In the genomic region with DNA sequence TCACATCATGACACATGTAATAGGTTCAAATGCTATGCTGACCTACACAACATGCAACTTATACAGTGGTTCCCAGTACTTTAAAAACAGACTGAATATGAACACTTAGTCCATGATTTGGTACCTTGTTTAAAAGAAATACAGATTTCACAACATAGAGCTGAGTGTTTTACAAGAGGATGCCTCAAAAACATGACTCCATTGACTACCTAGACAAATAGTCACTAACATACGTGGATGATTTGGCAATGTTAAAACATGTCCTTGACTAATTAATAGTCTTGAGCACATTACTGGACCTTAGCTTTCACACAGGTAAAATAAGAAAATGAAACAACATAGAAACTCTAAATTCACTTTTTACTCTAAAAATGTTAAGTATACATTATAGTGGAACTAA, we compare ENCODE assay signal across 35 cellular contexts.
"Had no signal": no experiment of that assay in that cellular context is flagged by ENCODE, and none has a peak within 500 bp of the region (broad histone marks: within the 10 kb centered on the region; RNA-seq: fewer than 3 reads in every experiment).

No MANE protein-coding gene starts in this region.

- H3K4me3 ChIP-seq: MG63 had no signal

- H3K27me3 ChIP-seq: MG63 had no signal

- H3K4me2 ChIP-seq: KMS-11 had no signal

- H3K9me3 ChIP-seq: MG63 had no signal

- H3K9ac ChIP-seq: KMS-11 had no signal

- H3K27ac ChIP-seq: KMS-11 had no signal

- DNase-seq: Karpas-422, Kasumi-1, MG63, MM.1S, MV-4-11, NCI-H1048, NCI-H1092, NCI-H1092 treated with DMSO at 0.1 percent for 48 hours, NCI-H1105, NCI-H1105 treated with DMSO at 0.1 percent for 48 hours, NCI-H1417, NCI-H1417 treated with DMSO at 0.1 percent for 48 hours, NCI-H1436, NCI-H1436 treated with DMSO at 0.1 percent for 48 hours, NCI-H146, NCI-H1694, NCI-H1694 treated with DMSO at 0.1 percent for 48 hours, NCI-H187, NCI-H187 treated with DMSO at 0.1 percent for 48 hours, NCI-H1930, NCI-H2029, NCI-H2029 treated with DMSO at 0.1 percent for 48 hours, NCI-H2081, NCI-H2081 treated with DMSO at 0.1 percent for 48 hours, NCI-H2107, NCI-H2171, NCI-H2171 treated with DMSO at 0.1 percent for 48 hours, NCI-H2227 treated with DMSO at 0.1 percent for 48 hours, NCI-H226, NCI-H345, NCI-H446, NCI-H446 treated with DMSO at 0.1 percent for 48 hours, NCI-H510A, NCI-H510A treated with DMSO at 0.1 percent for 48 hours had no signal
